In genomic region chr15:38481761-38482160, GRCh38 we compare ENCODE assay signal across 17 cellular contexts. TPM values are rescaled to one million over a fixed set of nuclear protein-coding genes. Genes with fewer than 3 reads are reported as not detected.
A peak's percentile ranks its signal among the peaks of the same experiment; 100 is the strongest.
DNase-seq lines count a peak whose midpoint lies in the region; ATAC-seq lines count a peak whose summit lies in the region.
"Had no signal": no experiment of that assay in that cellular context is flagged by ENCODE, and none has a peak within 500 bp of the region (broad histone marks: within the 10 kb centered on the region; RNA-seq: fewer than 3 reads in every experiment).

No MANE protein-coding gene starts in this region.

- H3K27ac Mint-ChIP-seq in activated CD4-positive, alpha-beta T cell treated with anti-CD3 and anti-CD28 coated beads, Interleukin-2, amount 10 ng/mL, durations not matched to agents 7 days and 5 days, result peak overlapping the region; percentile 9
- H3K27ac Mint-ChIP-seq in activated naive CD8-positive, alpha-beta T cell, result peak overlapping the region; percentile 72
- H3K27ac Mint-ChIP-seq in activated naive CD8-positive, alpha-beta T cell treated with anti-CD3 and anti-CD28 coated beads for 36 hours, result no peak overlapping the region
- H3K27ac Mint-ChIP-seq in effector memory CD8-positive, alpha-beta T cell, result peak overlapping the region; percentile 29 to 82
- peak overlapping the region; percentile 87 for H3K27ac Mint-ChIP-seq in stimulated activated effector memory CD8-positive, alpha-beta T cell treated with anti-CD3 and anti-CD28 coated beads, Interleukin-12 subunit alpha, Interleukin-12 subunit beta, amount 100 ng/mL, for 72 hours

- intact Hi-C loops in sciatic nerve (cut with DNase I), result no loop called here

- H3K36me3 Mint-ChIP-seq in activated CD4-positive, alpha-beta T cell treated with anti-CD3 and anti-CD28 coated beads, Interleukin-2, amount 10 ng/mL, durations not matched to agents 7 days and 5 days (ENCODE audit: low read depth), result peaks cover 34% of the 10 kb centered on the region
- H3K36me3 Mint-ChIP-seq in activated naive CD8-positive, alpha-beta T cell, result peaks cover 8% of the 10 kb centered on the region
- H3K36me3 Mint-ChIP-seq in activated naive CD8-positive, alpha-beta T cell treated with anti-CD3 and anti-CD28 coated beads for 36 hours, result peaks cover 29% of the 10 kb centered on the region
- H3K36me3 Mint-ChIP-seq in effector memory CD8-positive, alpha-beta T cell (ENCODE audit: insufficient read depth), result peaks cover 14% of the 10 kb centered on the region
- H3K36me3 Mint-ChIP-seq in stimulated activated effector memory CD8-positive, alpha-beta T cell treated with anti-CD3 and anti-CD28 coated beads, Interleukin-12 subunit alpha, Interleukin-12 subunit beta, amount 100 ng/mL, for 72 hours, result peaks cover 94% of the 10 kb centered on the region

- CTCF ChIA-PET in activated CD4-positive, alpha-beta T cell treated with anti-CD3 and anti-CD28 coated beads, Interleukin-2, amount 10 ng/mL, durations not matched to agents 7 days and 5 days (lab: Charles Lee), result no interaction called here

- ATAC-seq in effector memory CD8-positive, alpha-beta T cell (replicated peaks), result no peak
- no peak for ATAC-seq in stimulated activated effector memory CD8-positive, alpha-beta T cell treated with anti-CD3 and anti-CD28 coated beads, Interleukin-12 subunit alpha, Interleukin-12 subunit beta, amount 100 ng/mL, for 72 hours
- ATAC-seq in sciatic nerve, result no peak
- ATAC-seq: HepG2 had no signal

- H3K27me3 Mint-ChIP-seq in activated CD4-positive, alpha-beta T cell treated with anti-CD3 and anti-CD28 coated beads, Interleukin-2, amount 10 ng/mL, durations not matched to agents 7 days and 5 days, result no peaks in the 10 kb centered on the region
- no peaks in the 10 kb centered on the region for H3K27me3 Mint-ChIP-seq in activated naive CD8-positive, alpha-beta T cell
- no peaks in the 10 kb centered on the region for H3K27me3 Mint-ChIP-seq in activated naive CD8-positive, alpha-beta T cell treated with anti-CD3 and anti-CD28 coated beads for 36 hours
- no peaks in the 10 kb centered on the region for H3K27me3 Mint-ChIP-seq in effector memory CD8-positive, alpha-beta T cell

- POLR2A ChIA-PET in activated CD4-positive, alpha-beta T cell treated with anti-CD3 and anti-CD28 coated beads, Interleukin-2, amount 10 ng/mL, durations not matched to agents 7 days and 5 days (lab: Charles Lee), result no interaction called here

- no peak overlapping the region for H3K4me3 Mint-ChIP-seq in activated CD4-positive, alpha-beta T cell treated with anti-CD3 and anti-CD28 coated beads, Interleukin-2, amount 10 ng/mL, durations not matched to agents 7 days and 5 days
- no peak overlapping the region for H3K4me3 Mint-ChIP-seq in activated naive CD8-positive, alpha-beta T cell
- H3K4me3 Mint-ChIP-seq in activated naive CD8-positive, alpha-beta T cell treated with anti-CD3 and anti-CD28 coated beads for 36 hours, result no peak overlapping the region
- peak overlapping the region in 1 of 2 donors; percentile 18 for H3K4me3 Mint-ChIP-seq in effector memory CD8-positive, alpha-beta T cell
- no peak overlapping the region for H3K4me3 Mint-ChIP-seq in stimulated activated effector memory CD8-positive, alpha-beta T cell treated with anti-CD3 and anti-CD28 coated beads, Interleukin-12 subunit alpha, Interleukin-12 subunit beta, amount 100 ng/mL, for 72 hours

- H3K4me1 Mint-ChIP-seq in activated CD4-positive, alpha-beta T cell treated with anti-CD3 and anti-CD28 coated beads, Interleukin-2, amount 10 ng/mL, durations not matched to agents 7 days and 5 days, result peaks cover 31% of the 10 kb centered on the region
- H3K4me1 Mint-ChIP-seq in activated naive CD8-positive, alpha-beta T cell (ENCODE audit: low read depth), result peaks cover 53% of the 10 kb centered on the region
- peaks cover 21% of the 10 kb centered on the region for H3K4me1 Mint-ChIP-seq in activated naive CD8-positive, alpha-beta T cell treated with anti-CD3 and anti-CD28 coated beads for 36 hours
- peaks cover 7 to 30% of the 10 kb centered on the region in 2 donors for H3K4me1 Mint-ChIP-seq in effector memory CD8-positive, alpha-beta T cell (ENCODE audit: low read depth in 2 of 2)
- peaks cover 24% of the 10 kb centered on the region for H3K4me1 Mint-ChIP-seq in stimulated activated effector memory CD8-positive, alpha-beta T cell treated with anti-CD3 and anti-CD28 coated beads, Interleukin-12 subunit alpha, Interleukin-12 subunit beta, amount 100 ng/mL, for 72 hours

- DNase-seq in activated CD4-positive, alpha-beta T cell treated with anti-CD3 and anti-CD28 coated beads, Interleukin-2, amount 10 ng/mL, durations not matched to agents 7 days and 5 days, result no peak
- no peak for DNase-seq in activated CD4-positive, alpha-beta T cell treated with anti-CD3 and anti-CD28 coated beads, Interleukin-2, amount 50 U/mL, for 4 hours
- DNase-seq in activated naive CD8-positive, alpha-beta T cell treated with anti-CD3 and anti-CD28 coated beads for 36 hours, result no peak
- DNase-seq in effector memory CD8-positive, alpha-beta T cell, result no peak
- no peak for DNase-seq in stimulated activated effector memory CD8-positive, alpha-beta T cell treated with anti-CD3 and anti-CD28 coated beads, Interleukin-12 subunit alpha, Interleukin-12 subunit beta, amount 100 ng/mL, for 72 hours (ENCODE audit: low spot score in 2 of 2)
- no peak for DNase-seq in amygdala (lab: John Stamatoyannopoulos, UW)
- no peak for DNase-seq in sciatic nerve (ENCODE audit: low spot score)
- DNase-seq: BE2C; KBM-7; NCI-H1105 treated with DMSO at 0.1 percent for 48 hours; NCI-H1694; NCI-H2081 treated with DMSO at 0.1 percent for 48 hours; NCI-H748 treated with DMSO at 0.1 percent for 48 hours; NK-92 treated with Interleukin-12 subunit alpha and Interleukin-12 subunit beta, amount 100 ng/mL, for 24 hours; Peyer's patch had no signal

- no peaks in the 10 kb centered on the region for H3K9me3 Mint-ChIP-seq in activated CD4-positive, alpha-beta T cell treated with anti-CD3 and anti-CD28 coated beads, Interleukin-2, amount 10 ng/mL, durations not matched to agents 7 days and 5 days
- H3K9me3 Mint-ChIP-seq in activated naive CD8-positive, alpha-beta T cell (ENCODE audit: low read depth), result no peaks in the 10 kb centered on the region
- H3K9me3 Mint-ChIP-seq in activated naive CD8-positive, alpha-beta T cell treated with anti-CD3 and anti-CD28 coated beads for 36 hours, result no peaks in the 10 kb centered on the region
- H3K9me3 Mint-ChIP-seq in effector memory CD8-positive, alpha-beta T cell, result no peaks in the 10 kb centered on the region
- H3K9me3 Mint-ChIP-seq in stimulated activated effector memory CD8-positive, alpha-beta T cell treated with anti-CD3 and anti-CD28 coated beads, Interleukin-12 subunit alpha, Interleukin-12 subunit beta, amount 100 ng/mL, for 72 hours, result no peaks in the 10 kb centered on the region

RNA-seq across cellular contexts. Expression of gene FAM98B, which starts 27.8 kb away (rescaled TPM):
- 10 to 100 TPM; 34.7 to 42.9 TPM for total RNA-seq in activated CD4-positive, alpha-beta T cell treated with anti-CD3 and anti-CD28 coated beads, Interleukin-2, amount 10 ng/mL, durations not matched to agents 7 days and 5 days
- total RNA-seq in activated naive CD8-positive, alpha-beta T cell treated with anti-CD3 and anti-CD28 coated beads for 36 hours, result 10 to 100 TPM; 54.9 to 59.3 TPM
- total RNA-seq in sciatic nerve, result 24.4 TPM
